ENCODE assay signal across 13 cellular contexts in the genomic region with DNA sequence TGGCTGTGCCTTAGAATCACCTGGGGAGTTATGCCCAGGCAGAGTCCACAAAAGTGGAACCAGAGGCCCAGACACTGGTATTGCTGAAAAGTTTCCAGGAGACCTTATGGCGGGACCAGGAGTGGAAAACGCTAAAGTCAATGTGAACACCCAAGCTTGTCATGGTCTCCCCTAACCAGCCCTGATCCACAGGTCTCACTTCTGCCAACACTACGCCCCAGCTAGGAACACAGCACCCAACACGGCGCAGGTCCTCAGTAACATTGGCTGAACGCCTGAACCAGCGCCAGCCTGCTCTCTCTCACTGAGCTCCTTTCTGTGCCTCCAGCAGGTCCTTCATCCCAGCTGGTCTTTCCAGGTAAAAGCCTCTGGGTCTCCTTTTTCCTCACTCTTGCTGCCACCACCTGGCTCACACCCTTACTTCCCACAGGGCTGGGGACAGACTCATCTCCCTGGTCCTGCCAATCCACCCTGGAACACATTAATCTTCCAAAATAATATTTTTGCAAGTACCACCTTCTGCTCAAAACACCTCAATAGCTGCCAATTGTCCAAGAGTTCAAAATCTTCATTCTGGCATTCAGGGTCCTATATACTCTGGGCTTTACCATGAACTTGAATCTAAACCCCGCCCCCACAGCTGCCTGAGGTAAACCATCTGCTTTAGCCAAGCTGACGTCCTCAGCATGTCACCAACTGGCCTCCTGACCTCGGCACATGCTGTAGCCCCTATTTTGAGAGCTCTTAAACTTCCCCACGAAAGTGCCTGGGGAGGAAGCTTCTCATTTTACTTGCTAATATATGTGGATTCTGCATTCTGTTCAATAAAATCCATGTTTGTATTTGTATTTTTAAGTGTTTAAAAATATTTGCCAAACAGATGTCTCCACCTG. TPM values are rescaled to one million over a fixed set of nuclear protein-coding genes. Genes with fewer than 3 reads are reported as not detected.
A peak's percentile ranks its signal among the peaks of the same experiment; 100 is the strongest.
DNase-seq lines count a peak whose midpoint lies in the region; ATAC-seq and TF ChIP-seq lines count a peak whose summit lies in the region.
"Had no signal": no experiment of that assay in that cellular context is flagged by ENCODE, and none has a peak within 500 bp of the region (broad histone marks: within the 10 kb centered on the region; RNA-seq: fewer than 3 reads in every experiment).

No MANE protein-coding gene starts in this region.

- H4K8ac ChIP-seq in IMR-90 (ENCODE audit: low read depth in 2 of 2, low read length in 2 of 2): peak overlapping the region in 1 of 2 experiments; percentile 87; a peak in 1 of 4 replicates

- no peak overlapping the region for H2AK9ac ChIP-seq in IMR-90 (replicated peaks; ENCODE audit: low read depth, low read length, poor library complexity)

- no peaks in the 10 kb centered on the region for H3K79me2 ChIP-seq in OCI-LY1 (ENCODE audit: insufficient read depth, low read length)

- H3K79me1 ChIP-seq in IMR-90 (ENCODE audit: low read depth in 1 of 2, low read length in 2 of 2): peaks cover 8 to 57% of the 10 kb centered on the region in 2 experiments

- peak overlapping the region; percentile 65 for H2AK5ac ChIP-seq in IMR-90 (ENCODE audit: low read depth, low read length)

- no peak overlapping the region for H3K4me2 ChIP-seq in IMR-90 (ENCODE audit: low read depth, low read length)
- H3K4me2 ChIP-seq in OCI-LY1 (ENCODE audit: low read length): peak overlapping the region; percentile 21; the same call in 1 of the 2 replicates
- H3K4me2 ChIP-seq: SK-N-SH had no signal

- H3K9ac ChIP-seq in IMR-90 (ENCODE audit: low read depth, low read length): no peak overlapping the region
- no peak overlapping the region for H3K9ac ChIP-seq in OCI-LY1 (ENCODE audit: low read length)
- H3K9ac ChIP-seq: SK-N-SH had no signal

- dilution Hi-C loops in IMR-90 (cut with HindIII; ENCODE audit: low sequenced_read_pairs, unreplicated experiment): no loop called here

- no peak overlapping the region; the same call in 1 of the 2 replicates for H3K18ac ChIP-seq in IMR-90 (ENCODE audit: low read depth, low read length)

- DNase-seq in DMS53 (lab: John Stamatoyannopoulos, UW) (peak; percentile 98), IMR-90 (peak; percentile 50), mucosa of descending colon (peak in 1 of 3 donors; percentile 36), brain microvascular endothelial cell (no peak), foreskin fibroblast (no peak), NCI-H526 treated with DMSO at 0.1 percent for 48 hours (lab: John Stamatoyannopoulos, UW) (no peak)
- DNase-seq: activated CD4-positive, alpha-beta T cell treated with anti-CD3 and anti-CD28 coated beads for 4 hours; activated gamma-delta T cell; COR-L47; naive thymus-derived CD4-positive, alpha-beta T cell; SK-N-SH had no signal

- TF ChIP-seq CTCF in IMR-90 (conservative IDR thresholded peaks at IDR 0.05; ENCODE audit: low read depth, low read length): no peak
- TF ChIP-seq CTCF in OCI-LY1 (IDR thresholded peaks at IDR 0.05; ENCODE audit: low read length): no peak
- no peak for TF ChIP-seq CTCF in mucosa of descending colon (IDR thresholded peaks at IDR 0.05)
- TF ChIP-seq CTCF in brain microvascular endothelial cell (IDR thresholded peaks at IDR 0.05; ENCODE audit: low read depth, low read length, missing control alignments): no peak
- no peak for TF ChIP-seq CTCF in foreskin fibroblast (IDR thresholded peaks at IDR 0.05; ENCODE audit: low read depth, low read length)

- no peaks in the 10 kb centered on the region for H3K9me2 ChIP-seq in OCI-LY1 (ENCODE audit: low read depth, low read length)
- H3K9me2 ChIP-seq: SK-N-SH had no signal

- TF ChIP-seq RAD21 in IMR-90 (IDR thresholded peaks at IDR 0.05; ENCODE audit: low read length): no peak

- no peak overlapping the region for H2AFZ ChIP-seq in IMR-90 (replicated peaks; ENCODE audit: low read length, poor library complexity)
- no peak overlapping the region for H2AFZ ChIP-seq in OCI-LY1 (ENCODE audit: low read length)

- H3K4me1 ChIP-seq in IMR-90 (ENCODE audit: control insufficient read depth, insufficient read depth, low read length) (peaks cover 26% of the 10 kb centered on the region), OCI-LY1 (ENCODE audit: insufficient read depth, low read length, severe bottlenecking) (peaks cover 30% of the 10 kb centered on the region), mucosa of descending colon (ENCODE audit: low read depth) (no peaks in the 10 kb centered on the region)

- TF ChIP-seq POLR2A in IMR-90 (IDR thresholded peaks at IDR 0.05; ENCODE audit: low read depth, low read length): no peak

- CTCF ChIA-PET in IMR-90 (lab: Yijun Ruan, JAX): no interaction called here

- H3K9me3 ChIP-seq in IMR-90 (ENCODE audit: control insufficient read depth, insufficient read depth, low read length): no peaks in the 10 kb centered on the region
- no peaks in the 10 kb centered on the region for H3K9me3 ChIP-seq in OCI-LY1 (ENCODE audit: low read length)
- H3K9me3 ChIP-seq in mucosa of descending colon: no peaks in the 10 kb centered on the region
- H3K9me3 ChIP-seq: SK-N-SH had no signal

- H3K27ac ChIP-seq in IMR-90 (ENCODE audit: insufficient read depth, low read length): no peak overlapping the region; the same call in 1 of the 2 replicates
- H3K27ac ChIP-seq in OCI-LY1 (ENCODE audit: low read depth, low read length, poor library complexity, severe bottlenecking): no peak overlapping the region
- no peak overlapping the region for H3K27ac ChIP-seq in brain microvascular endothelial cell

- H3K9me1 ChIP-seq in IMR-90 (ENCODE audit: insufficient read depth, low read length): peaks cover 28% of the 10 kb centered on the region; the same call in 1 of the 2 replicates

- H3K4me3 ChIP-seq in IMR-90 (ENCODE audit: insufficient read depth, low read depth, low read length) (no peak overlapping the region), OCI-LY1 (ENCODE audit: low read depth, low read length, poor library complexity, severe bottlenecking) (no peak overlapping the region), mucosa of descending colon (no peak overlapping the region), brain microvascular endothelial cell (ENCODE audit: low read depth, low read length) (no peak overlapping the region), foreskin fibroblast (ENCODE audit: low read depth in 1 of 2, low read length in 2 of 2) (no peak overlapping the region)

- in situ Hi-C loops in IMR-90 (cut with MboI; ENCODE audit: low sequenced_read_pairs): no loop called here
- in situ Hi-C loops in brain microvascular endothelial cell (cut with HindIII; ENCODE audit: low pct_ligation_motif_present, low sequenced_read_pairs): no loop called here

- no peak overlapping the region for H3K56ac ChIP-seq in IMR-90 (ENCODE audit: extremely low read depth, insufficient read depth, low read length)

- no peaks in the 10 kb centered on the region for H3K27me3 ChIP-seq in IMR-90 (ENCODE audit: control insufficient read depth, insufficient read depth, low read length)
- no peaks in the 10 kb centered on the region for H3K27me3 ChIP-seq in OCI-LY1 (ENCODE audit: insufficient read depth, low read length)
- no peaks in the 10 kb centered on the region for H3K27me3 ChIP-seq in brain microvascular endothelial cell (replicated peaks)

- no peak overlapping the region for H2BK5ac ChIP-seq in IMR-90 (ENCODE audit: low read depth, low read length, poor library complexity, severe bottlenecking)

- H2BK15ac ChIP-seq in IMR-90 (ENCODE audit: low read depth, low read length): peak overlapping the region; percentile 85; the same call in 1 of the 3 replicates

- BruUV-seq in IMR-90 (replicated peaks; lab: Mats Ljungman, UMichigan): no TSS peak

- WGBS in IMR-90 (ENCODE audit: extremely low coverage in 2 of 2, insufficient read length in 1 of 2), 2 experiments: 65% methylated on average over 5 of the region's 11 CpGs; no CpG with 5 or more reads in 1 of the 2 experiments

- intact Hi-C loops in IMR-90 (cut with micrococcal nuclease): no loop called here
- intact Hi-C loops in mucosa of descending colon (cut with DNase I, micrococcal nuclease): no loop called here

- peaks cover 2% of the 10 kb centered on the region for H3K36me3 ChIP-seq in IMR-90 (ENCODE audit: control insufficient read depth, insufficient read depth, low read length)
- peaks cover 14% of the 10 kb centered on the region; the same call in 1 of the 2 replicates for H3K36me3 ChIP-seq in OCI-LY1 (ENCODE audit: insufficient read depth, low read length)
- no peaks in the 10 kb centered on the region for H3K36me3 ChIP-seq in mucosa of descending colon (ENCODE audit: low read depth)
- H3K36me3 ChIP-seq in brain microvascular endothelial cell (replicated peaks): no peaks in the 10 kb centered on the region

- 0 out of 2 replicates have a peak overlapping the region, but pooled peaks have one; percentile 20 for H4K91ac ChIP-seq in IMR-90 (ENCODE audit: insufficient read depth, low read depth, low read length)

- peak overlapping the region; percentile 65 for H2BK120ac ChIP-seq in IMR-90 (ENCODE audit: low read depth, low read length)

- peak overlapping the region; percentile 59; the same call in 1 of the 2 replicates for H3K4ac ChIP-seq in IMR-90 (ENCODE audit: low read depth, low read length)

- no peaks in the 10 kb centered on the region for H3F3A ChIP-seq in OCI-LY1 (ENCODE audit: insufficient read depth, low read length)

- peak overlapping the region; percentile 43; the same call in 1 of the 2 replicates for H3K14ac ChIP-seq in IMR-90 (replicated peaks; ENCODE audit: low read depth, low read length)

- H4K5ac ChIP-seq in IMR-90 (ENCODE audit: low read depth, low read length): no peak overlapping the region; the same call in 1 of the 2 replicates

- ATAC-seq in IMR-90 (ENCODE audit: low read depth): no peak
- peak; percentile 34 for ATAC-seq in mucosa of descending colon
- ATAC-seq in GM18520 (IDR thresholded peaks at IDR 0.05; ENCODE audit: unreplicated experiment): no peak
- ATAC-seq: naive thymus-derived CD4-positive, alpha-beta T cell had no signal

- H4K20me1 ChIP-seq in IMR-90 (ENCODE audit: insufficient read depth, low read length): peaks cover 6% of the 10 kb centered on the region; the same call in 1 of the 2 replicates
- H4K20me1 ChIP-seq in OCI-LY1 (ENCODE audit: insufficient read depth, low read length): no peaks in the 10 kb centered on the region

- POLR2A ChIA-PET in IMR-90 (lab: Charles Lee; ENCODE audit: unreplicated experiment): no interaction called here

- peak overlapping the region; percentile 40 for H2BK20ac ChIP-seq in IMR-90 (ENCODE audit: low read depth, low read length)

- H3K23ac ChIP-seq in IMR-90 (ENCODE audit: low read depth, low read length): no peak overlapping the region

TF ChIP-seq in IMR-90, 13 proteins besides CTCF, POLR2A, EP300 and RAD21:
- TF ChIP-seq BHLHE40 (IDR thresholded peaks at IDR 0.05; ENCODE audit: low read depth, low read length) (peak; percentile 53; the same call in 1 of the 2 replicates), NFE2L2 (IDR thresholded peaks at IDR 0.05; ENCODE audit: low read depth, low read length) (no peak), MAZ (IDR thresholded peaks at IDR 0.05; ENCODE audit: borderline replicate concordance, low read depth, low read length) (no peak), CEBPB (IDR thresholded peaks at IDR 0.05; ENCODE audit: low read depth, low read length) (no peak)

RNA-seq across cellular contexts. Expression of a gene that starts 34.6 kb away (rescaled TPM):
- 16.4 and 17.4 TPM in 2 replicates for total RNA-seq in IMR-90 (2012; rRNA removed)
- 46.1 and 50.4 TPM in 2 replicates for polyA plus RNA-seq in IMR-90 (2012; rRNA removed)
- polyA plus RNA-seq in IMR-90 (2012; cell fraction: cytosol; rRNA removed): 52.5 and 55.2 TPM in 2 replicates
- polyA plus RNA-seq in IMR-90 (2012; cell fraction: nucleus; rRNA removed; ENCODE audit: low replicate concordance): 83.7 and 123 TPM in 2 replicates
- 10 to 100 TPM; 24.9 to 30.4 (median 25.3) TPM for total RNA-seq in mucosa of descending colon

Comparison
In these comparisons a context has a peak if more than half of its experiments do, and no peak if none do; other contexts are left out.
1. DNase-seq: peak in DMS53 (single experiment) and IMR-90 (single experiment); none in brain microvascular endothelial cell (single experiment), foreskin fibroblast (0 of 2) and NCI-H526 treated with DMSO at 0.1 percent for 48 hours (single experiment).